9 cellular contexts compared by ENCODE assay signal in genomic region chr16:3285131-3285530, GRCh38. TPM values are rescaled to one million over a fixed set of nuclear protein-coding genes. Genes with fewer than 3 reads are reported as not detected.
DNase-seq lines count a peak whose midpoint lies in the region; ATAC-seq, FAIRE-seq and TF ChIP-seq lines count a peak whose summit lies in the region.
"Had no signal": no experiment of that assay in that cellular context is flagged by ENCODE, and none has a peak within 500 bp of the region (broad histone marks: within the 10 kb centered on the region; RNA-seq: fewer than 3 reads in every experiment).

No MANE protein-coding gene starts in this region.

- 83 to 85% methylated on average over 6 of the region's 6 CpGs for WGBS in heart right ventricle, 2 donors
- 93% methylated on average over 6 of the region's 6 CpGs for WGBS in liver

- TF ChIP-seq RAD21 in liver (IDR thresholded peaks at IDR 0.05), result no peak

- peaks cover 10 to 54% (median 46%) of the 10 kb centered on the region in 9 donors for H3K36me3 ChIP-seq in heart right ventricle
- peaks cover 43 to 52% of the 10 kb centered on the region in 2 donors for H3K36me3 ChIP-seq in ascending aorta
- peaks cover 17 to 44% (median 40%) of the 10 kb centered on the region in 4 donors for H3K36me3 ChIP-seq in liver (ENCODE audit: control insufficient read depth in 4 of 4, insufficient read depth in 3 of 4, low read depth in 1 of 4, low read length in 3 of 4)
- peaks cover 39% of the 10 kb centered on the region for H3K36me3 ChIP-seq in upper lobe of right lung

- FAIRE-seq in GM12892 (lab: Jason Lieb, UNC), result no peak
- FAIRE-seq: D721Med had no signal

- peaks cover 0 to 58% (median 42%) of the 10 kb centered on the region in 11 donors for H3K9me3 ChIP-seq in heart right ventricle
- peaks cover 38 to 40% of the 10 kb centered on the region in 2 donors for H3K9me3 ChIP-seq in ascending aorta
- H3K9me3 ChIP-seq in liver (ENCODE audit: control insufficient read depth in 4 of 4, low read length in 3 of 4), result peaks cover 23 to 28% (median 27%) of the 10 kb centered on the region in 4 donors
- peaks cover 20% of the 10 kb centered on the region for H3K9me3 ChIP-seq in upper lobe of right lung

- intact Hi-C loops in heart right ventricle (cut with DNase I), result loop anchor here in 1 of 10 donors (10.0 kb wide), 1 partner anchor 50 kb away; the partner anchor contains the start of gene ZNF200
- intact Hi-C loops in left ventricle myocardium superior (cut with micrococcal nuclease), result no loop called here
- intact Hi-C loops in ascending aorta (cut with DNase I), result no loop called here
- intact Hi-C loops in upper lobe of right lung (cut with DNase I), result no loop called here

- H3K27ac ChIP-seq in heart right ventricle (no peak overlapping the region), ascending aorta (no peak overlapping the region), liver (ENCODE audit: low read depth in 1 of 2, low read length in 2 of 2) (no peak overlapping the region), upper lobe of right lung (no peak overlapping the region)

- peak overlapping the region in 6 of 10 donors; percentile 84 to 100 (median 97) for H3K4me3 ChIP-seq in heart right ventricle
- H3K4me3 ChIP-seq in ascending aorta, result peak overlapping the region; percentile 92 to 96
- H3K4me3 ChIP-seq in liver (ENCODE audit: low read depth in 1 of 3, low read length in 3 of 3), result peak overlapping the region; percentile 84 to 93 (median 85)
- H3K4me3 ChIP-seq in upper lobe of right lung, result peak overlapping the region; percentile 86

- no peak for TF ChIP-seq POLR2A in GM12892 (IDR thresholded peaks at IDR 0.05; ENCODE audit: low read depth, low read length)

- H3K9ac ChIP-seq in liver (ENCODE audit: low read depth in 1 of 2, low read length in 2 of 2), result no peak overlapping the region

- TF ChIP-seq CTCF in heart right ventricle (IDR thresholded peaks at IDR 0.05) (no peak), ascending aorta (IDR thresholded peaks at IDR 0.05) (no peak), liver (IDR thresholded peaks at IDR 0.05; ENCODE audit: low read depth, low read length, missing input control) (no peak), upper lobe of right lung (IDR thresholded peaks at IDR 0.05) (no peak)

- H3K27me3 ChIP-seq in heart right ventricle, result no peaks in the 10 kb centered on the region
- no peaks in the 10 kb centered on the region for H3K27me3 ChIP-seq in ascending aorta
- no peaks in the 10 kb centered on the region for H3K27me3 ChIP-seq in liver (ENCODE audit: control insufficient read depth in 4 of 4, insufficient read depth in 4 of 4, low read length in 3 of 4)
- H3K27me3 ChIP-seq in upper lobe of right lung, result no peaks in the 10 kb centered on the region

- H3K4me1 ChIP-seq in heart right ventricle (peaks cover 9 to 32% (median 26%) of the 10 kb centered on the region in 9 donors), ascending aorta (peaks cover 12 to 13% of the 10 kb centered on the region in 2 donors), liver (ENCODE audit: control insufficient read depth in 4 of 4, insufficient read depth in 4 of 4, low read length in 3 of 4) (peaks cover 4 to 21% (median 19%) of the 10 kb centered on the region in 4 donors), upper lobe of right lung (peaks cover 14% of the 10 kb centered on the region)

- ATAC-seq in heart right ventricle (no peak), left ventricle myocardium superior (no peak), upper lobe of right lung (no peak), GM18861 (IDR thresholded peaks at IDR 0.05; ENCODE audit: unreplicated experiment) (no peak)

- no peak for DNase-seq in heart right ventricle
- no peak for DNase-seq in left ventricle myocardium superior
- DNase-seq in ascending aorta (ENCODE audit: low spot score in 2 of 2), result no peak
- no peak for DNase-seq in upper lobe of right lung
- no peak for DNase-seq in SIG-M5 (lab: John Stamatoyannopoulos, UW)
- DNase-seq in GM12892 (ENCODE audit: insufficient read length), result no peak

TF ChIP-seq in liver, 16 proteins besides CTCF, POLR2A, EP300 and RAD21 (continues in another document):
- no peak for TF ChIP-seq HNF4G (IDR thresholded peaks at IDR 0.05)
- TF ChIP-seq REST (IDR thresholded peaks at IDR 0.05), result no peak
- no peak for TF ChIP-seq TAF1 (conservative IDR thresholded peaks at IDR 0.05)
- TF ChIP-seq GABPA (IDR thresholded peaks at IDR 0.05 in 1 of 2, conservative IDR thresholded peaks at IDR 0.05 in 1 of 2), result no peak
- no peak for TF ChIP-seq YY1 (IDR thresholded peaks at IDR 0.05)
- TF ChIP-seq, protein P1, sequence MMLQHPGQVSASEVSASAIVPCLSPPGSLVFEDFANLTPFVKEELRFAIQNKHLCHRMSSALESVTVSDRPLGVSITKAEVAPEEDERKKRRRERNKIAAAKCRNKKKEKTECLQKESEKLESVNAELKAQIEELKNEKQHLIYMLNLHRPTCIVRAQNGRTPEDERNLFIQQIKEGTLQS (IDR thresholded peaks at IDR 0.05), result no peak
- no peak for TF ChIP-seq FOXA2 (IDR thresholded peaks at IDR 0.05)
- no peak for TF ChIP-seq JUND (IDR thresholded peaks at IDR 0.05)
- no peak for TF ChIP-seq HNF4A (conservative IDR thresholded peaks at IDR 0.05)
- TF ChIP-seq EGR1 (IDR thresholded peaks at IDR 0.05; ENCODE audit: low read depth in 2 of 2), result no peak
- no peak for TF ChIP-seq FOXA1 (IDR thresholded peaks at IDR 0.05)

RNA-seq across cellular contexts. Expression of gene ZNF263, which starts 1.8 kb away (rescaled TPM):
- 10 to 100 TPM in 3 of 10 donors, 1 to 10 TPM in 7; 7.2 to 13.2 (median 9.2) TPM for total RNA-seq in heart right ventricle
- polyA plus RNA-seq in heart right ventricle, result 10 to 100 TPM in 1 of 2 donors, 1 to 10 TPM in 1; 8.9 to 10.8 TPM
- 7.8 TPM for total RNA-seq in left ventricle myocardium superior
- 61.8 TPM for total RNA-seq in ascending aorta
- 10 to 100 TPM; 17.2 to 27.3 TPM for total RNA-seq in liver
- polyA plus RNA-seq in liver, result 1 to 10 TPM; 6.3 to 9.4 TPM
- 27.6 TPM for total RNA-seq in upper lobe of right lung
- 22.4 TPM for polyA plus RNA-seq in GM12892 (2012; ENCODE audit: missing spikeins)

RNA-seq across cellular contexts. Expression of gene TIGD7, which starts 20.1 kb away (rescaled TPM):
- total RNA-seq in heart right ventricle (10 to 100 TPM in 1 of 10 donors, 1 to 10 TPM in 9; 6.5 to 11.2 (median 8.7) TPM), left ventricle myocardium superior (7.6 TPM), ascending aorta (1.6 TPM), liver (1 to 10 TPM; 1.8 to 2.6 TPM), upper lobe of right lung (6.9 TPM)
- polyA plus RNA-seq in heart right ventricle (1 to 10 TPM; 4.7 to 6.7 TPM), liver (under 1 TPM; 0.58 to 0.71 TPM)
- polyA plus RNA-seq in GM12892 (2012; ENCODE audit: missing spikeins), result 2.0 TPM

RNA-seq across cellular contexts. Expression of gene ZNF75A, which starts 20.2 kb away (rescaled TPM):
- total RNA-seq in heart right ventricle (10 to 100 TPM; 15.2 to 25.5 (median 21.6) TPM), left ventricle myocardium superior (21.1 TPM), ascending aorta (8.3 TPM), liver (10 to 100 TPM; 11.0 to 17.2 TPM), upper lobe of right lung (26.1 TPM)
- polyA plus RNA-seq in heart right ventricle (10 to 100 TPM in 1 of 2 donors, 1 to 10 TPM in 1; 9.1 to 33.9 TPM), liver (1 to 10 TPM; 4.9 to 8.6 TPM)
- polyA plus RNA-seq in GM12892 (2012; ENCODE audit: missing spikeins), result 11.2 TPM

RNA-seq across cellular contexts. Expression of gene MEFV, which starts 28.7 kb away (rescaled TPM):
- 1 to 10 TPM in 2 of 10 donors, under 1 TPM in 8; 0.11 to 3.1 (median 0.53) TPM for total RNA-seq in heart right ventricle
- polyA plus RNA-seq in heart right ventricle, result under 1 TPM; 0.19 to 0.37 TPM
- total RNA-seq in left ventricle myocardium superior, result 0.62 TPM
- 1.1 TPM for total RNA-seq in ascending aorta
- total RNA-seq in liver, result 1 to 10 TPM; 1.2 to 3.3 TPM
- polyA plus RNA-seq in liver, result under 1 TPM; 0.33 to 0.36 TPM
- 8.3 TPM for total RNA-seq in upper lobe of right lung
- polyA plus RNA-seq in GM12892 (2012; ENCODE audit: missing spikeins), result 0.51 TPM

RNA-seq across cellular contexts. Expression of gene ZNF200, which starts 50.2 kb away (rescaled TPM):
- total RNA-seq in heart right ventricle (1 to 10 TPM; 4.6 to 8.9 (median 6.1) TPM), left ventricle myocardium superior (5.7 TPM), ascending aorta (14.6 TPM), liver (1 to 10 TPM; 4.5 to 5.3 TPM), upper lobe of right lung (7.4 TPM)
- polyA plus RNA-seq in heart right ventricle (1 to 10 TPM; 2.9 to 5.4 TPM), liver (1 to 10 TPM; 1.8 to 2.3 TPM)
- polyA plus RNA-seq in GM12892 (2012; ENCODE audit: missing spikeins), result 5.2 TPM
